In genomic region chrX:153539171-153539978, GRCh38 we compare ENCODE assay signal across 8 cellular contexts. TPM values are rescaled to one million over a fixed set of nuclear protein-coding genes. Genes with fewer than 3 reads are reported as not detected.
DNase-seq lines count a peak whose midpoint lies in the region; ATAC-seq, FAIRE-seq and TF ChIP-seq lines count a peak whose summit lies in the region.

No MANE protein-coding gene starts in this region.

- peaks cover 4% of the 10 kb centered on the region; the same call in 1 of the 2 replicates for H3K27me3 ChIP-seq in SJCRH30
- H3K27me3 ChIP-seq in vagina: no peaks in the 10 kb centered on the region

- TF ChIP-seq POLR2A in A549 (IDR thresholded peaks at IDR 0.05; ENCODE audit: low read length) (no peak), vagina (IDR thresholded peaks at IDR 0.05) (no peak)

- H3K4me1 ChIP-seq in A549: no peaks in the 10 kb centered on the region
- peaks cover 10% of the 10 kb centered on the region for H3K4me1 ChIP-seq in SJCRH30
- H3K4me1 ChIP-seq in vagina: no peaks in the 10 kb centered on the region

- TF ChIP-seq CTCF in A549 (IDR thresholded peaks at IDR 0.05) (peak; percentile 84), glutamatergic neuron (IDR thresholded peaks at IDR 0.05; ENCODE audit: partially characterized antibody, unreplicated experiment) (peak; percentile 71), vagina (IDR thresholded peaks at IDR 0.05) (peak; percentile 58 to 73 (median 61))

- H3K36me3 ChIP-seq in SJCRH30: no peaks in the 10 kb centered on the region
- H3K36me3 ChIP-seq in vagina: no peaks in the 10 kb centered on the region

- POLR2A ChIA-PET in A549 (lab: Yijun Ruan, JAX): no interaction called here

- no peak for TF ChIP-seq EP300 in A549 (IDR thresholded peaks at IDR 0.05)

- peak; percentile 68 for FAIRE-seq in A549 (lab: Jason Lieb, UNC)

- 67% methylated on average over 8 of the region's 31 CpGs for WGBS in A549 (ENCODE audit: missing lambda C conversion rate)

- H3K4me3 ChIP-seq in A549 (no peak overlapping the region), SJCRH30 (peak overlapping the region; percentile 37), vagina (no peak overlapping the region)

- intact Hi-C loops in posterior cingulate gyrus (cut with DNase I) (loop anchor here (5.0 kb wide), 2 partner anchors 128 to 413 kb away; no protein-coding TSS in a partner anchor), vagina (cut with DNase I) (no loop called here)

- H3K4me1 Mint-ChIP-seq in glutamatergic neuron (ENCODE audit: low read depth, unreplicated experiment): peaks cover 5% of the 10 kb centered on the region

- peaks cover 8% of the 10 kb centered on the region for H3K9me3 Mint-ChIP-seq in glutamatergic neuron (ENCODE audit: unreplicated experiment)

- peak overlapping the region; percentile 31; the same call in 1 of the 3 replicates for H3K4me2 ChIP-seq in A549

- DNase-seq in A549 (ENCODE audit: low read depth in 1 of 2, low spot score in 1 of 2) (peak; percentile 50 to 70), SJCRH30 (peak; percentile 73 to 81), glutamatergic neuron (peak; percentile 82), posterior cingulate gyrus (peak; percentile 55 to 97 (median 78)), vagina (ENCODE audit: extremely low spot score in 2 of 2) (no peak)
- DNase-seq in activated naive CD4-positive, alpha-beta T cell (lab: John Stamatoyannopoulos, UW): peak; percentile 3 to 48 (median 21)

- ATAC-seq in A549 (peak; percentile 77 to 97), GM18502 (IDR thresholded peaks at IDR 0.05; ENCODE audit: poor library complexity, unreplicated experiment) (peak; percentile 80), HG03354 (IDR thresholded peaks at IDR 0.05; ENCODE audit: poor library complexity, severe bottlenecking, unreplicated experiment) (peak; percentile 73)

- H3K27me3 Mint-ChIP-seq in glutamatergic neuron (ENCODE audit: unreplicated experiment): no peaks in the 10 kb centered on the region

- CTCF ChIA-PET in A549 (lab: Yijun Ruan, JAX): interaction anchor here (0.6 to 4.4 kb wide), 43 partner anchors 9 to 598 kb away, joined by 3 to 50 read pairs (median 5); partner anchors contain the start of genes HAUS7 and SLC6A8

- no peaks in the 10 kb centered on the region for H3K36me3 Mint-ChIP-seq in glutamatergic neuron (ENCODE audit: unreplicated experiment)

- H3K9me3 ChIP-seq in A549: no peaks in the 10 kb centered on the region
- H3K9me3 ChIP-seq in SJCRH30 (replicated peaks): no peaks in the 10 kb centered on the region
- H3K9me3 ChIP-seq in vagina: no peaks in the 10 kb centered on the region

- TF ChIP-seq RAD21 in A549 (conservative IDR thresholded peaks at IDR 0.05 in 1 of 2, IDR thresholded peaks at IDR 0.05 in 1 of 2): peak; percentile 71 to 75

- no peak overlapping the region for H3K4me3 Mint-ChIP-seq in glutamatergic neuron (ENCODE audit: unreplicated experiment)

- no peak overlapping the region for H3K27ac ChIP-seq in A549
- peak overlapping the region; percentile 78 for H3K27ac ChIP-seq in SJCRH30
- H3K27ac ChIP-seq in vagina: no peak overlapping the region

- H3K27ac Mint-ChIP-seq in glutamatergic neuron (ENCODE audit: unreplicated experiment): peak overlapping the region; percentile 90

TF ChIP-seq in A549, 52 proteins besides CTCF, POLR2A, EP300 and RAD21:
- peak; percentile 71 for TF ChIP-seq SMC3 (IDR thresholded peaks at IDR 0.05)
- no peak for TF ChIP-seq PHF8 (IDR thresholded peaks at IDR 0.05; ENCODE audit: borderline replicate concordance, low read depth)
TF ChIP-seq in A549: peak in this region for 1.

RNA-seq across cellular contexts. Expression of gene ATP2B3, which starts 21.9 kb away (rescaled TPM):
- 0.08 and 0.13 TPM in 2 replicates for polyA plus RNA-seq in A549 (2011; rRNA removed)
- 0.26 and 0.39 TPM in 2 replicates for polyA plus RNA-seq in A549 (2012; cell fraction: cytosol; rRNA removed)
- polyA plus RNA-seq in A549 (2012; cell fraction: nucleus; rRNA removed): 0.98 and 1.1 TPM in 2 replicates
- 0.21 to 0.30 TPM (median 0.22 TPM) in 3 replicates for polyA plus RNA-seq in A549 (2017; fragmentation: RNase III; extraction: RNeasy Plus Mini Kit Qiagen cat#74134 plus additional on column Dnase treatment)
- polyA minus RNA-seq in A549 (2011; rRNA and poly(A)+ RNA removed): 0.24 TPM in 1 of 2 replicates, not detected in the other
- total RNA-seq in SJCRH30 (2014; rRNA removed; shearing (Covaris generic)): 0.05 and 0.06 TPM in 2 replicates
- total RNA-seq in glutamatergic neuron (ENCODE audit: unreplicated experiment): 68.0 TPM
- 0.25 TPM for total RNA-seq in vagina

RNA-seq across cellular contexts. Expression of gene BGN, which starts 44.6 kb away (rescaled TPM):
- polyA plus RNA-seq in A549 (2011; rRNA removed) (not detected in 2 replicates), A549 (2017; fragmentation: RNase III; extraction: RNeasy Plus Mini Kit Qiagen cat#74134 plus additional on column Dnase treatment) (0.04 to 0.05 TPM in 2 of 3 replicates, not detected in the other)
- polyA plus RNA-seq in A549 (2012; cell fraction: cytosol; rRNA removed): 0.05 TPM in 2 replicates
- 0.02 TPM in 1 of 2 replicates, not detected in the other for polyA plus RNA-seq in A549 (2012; cell fraction: nucleus; rRNA removed)
- 0.34 TPM in 1 of 2 replicates, not detected in the other for polyA minus RNA-seq in A549 (2011; rRNA and poly(A)+ RNA removed)
- 0.15 and 0.16 TPM in 2 replicates for total RNA-seq in SJCRH30 (2014; rRNA removed; shearing (Covaris generic))
- total RNA-seq in glutamatergic neuron (ENCODE audit: unreplicated experiment) (0.56 TPM), vagina (106 TPM)

RNA-seq across cellular contexts. Expression of gene CCNQ, which starts 59.6 kb away (rescaled TPM):
- polyA plus RNA-seq in A549 (2011; rRNA removed) (25.6 and 29.9 TPM in 2 replicates), A549 (2017; fragmentation: RNase III; extraction: RNeasy Plus Mini Kit Qiagen cat#74134 plus additional on column Dnase treatment) (32.0 to 36.0 TPM (median 32.6 TPM) in 3 replicates)
- 66.2 and 77.2 TPM in 2 replicates for polyA plus RNA-seq in A549 (2012; cell fraction: cytosol; rRNA removed)
- 38.8 and 41.9 TPM in 2 replicates for polyA plus RNA-seq in A549 (2012; cell fraction: nucleus; rRNA removed)
- 27.2 and 32.6 TPM in 2 replicates for polyA minus RNA-seq in A549 (2011; rRNA and poly(A)+ RNA removed)
- 27.0 and 32.5 TPM in 2 replicates for total RNA-seq in SJCRH30 (2014; rRNA removed; shearing (Covaris generic))
- total RNA-seq in glutamatergic neuron (ENCODE audit: unreplicated experiment) (28.9 TPM), vagina (31.2 TPM)

Comparison
In these comparisons a context has a peak if more than half of its experiments do, and no peak if none do; other contexts are left out.
1. DNase-seq: peak in A549 (2 of 2), SJCRH30 (2 of 2), activated naive CD4-positive, alpha-beta T cell (4 of 4), glutamatergic neuron (single experiment) and posterior cingulate gyrus (10 of 10); none in vagina (0 of 2).
2. RNA of gene ATP2B3, which starts 21.9 kb away (total RNA-seq): 68.0 TPM in glutamatergic neuron (single experiment); 0.25 TPM in vagina (single experiment) and 0.05 to 0.06 TPM in SJCRH30; every median in the first group is over 10 times any median in the second.
3. RNA of gene BGN, which starts 44.6 kb away (total RNA-seq): 106 TPM in vagina (single experiment); 0.56 TPM in glutamatergic neuron (single experiment) and 0.15 to 0.16 TPM in SJCRH30; every median in the first group is over 10 times any median in the second.
4. Peak in every context shown above with its lines, with median percentiles within 50 percentile points of each other: ATAC-seq and CTCF ChIP-seq.